Comparison of ENCODE assay signal across 15 cellular contexts in genomic region chr5:153797484-153797883, GRCh38.
DNase-seq lines count a peak whose midpoint lies in the region; ATAC-seq and TF ChIP-seq lines count a peak whose summit lies in the region.
"Had no signal": no experiment of that assay in that cellular context is flagged by ENCODE, and none has a peak within 500 bp of the region (broad histone marks: within the 10 kb centered on the region; RNA-seq: fewer than 3 reads in every experiment).

No MANE protein-coding gene starts in this region.

- in situ Hi-C loops in GM13976 (cut with MboI; ENCODE audit: low sequenced_read_pairs, unreplicated experiment), result no loop called here

- H3K9me3 Mint-ChIP-seq in activated CD8-positive, alpha-beta T cell treated with anti-CD3 and anti-CD28 coated beads, Interleukin-2, amount 10 ng/mL, durations not matched to agents 7 days and 5 days (ENCODE audit: insufficient read depth), result no peaks in the 10 kb centered on the region
- H3K9me3 Mint-ChIP-seq: stimulated activated naive CD8-positive, alpha-beta T cell treated with anti-CD3 and anti-CD28 coated beads, Interleukin-15, amount 100 ng/mL, for 72 hours had no signal

- CTCF ChIA-PET in activated CD8-positive, alpha-beta T cell treated with anti-CD3 and anti-CD28 coated beads, Interleukin-2, amount 10 ng/mL, durations not matched to agents 7 days and 5 days (lab: Charles Lee), result no interaction called here

- no peaks in the 10 kb centered on the region for H3K4me1 Mint-ChIP-seq in activated CD8-positive, alpha-beta T cell treated with anti-CD3 and anti-CD28 coated beads, Interleukin-2, amount 10 ng/mL, durations not matched to agents 7 days and 5 days (ENCODE audit: low read depth)
- H3K4me1 Mint-ChIP-seq: stimulated activated naive CD8-positive, alpha-beta T cell treated with anti-CD3 and anti-CD28 coated beads, Interleukin-15, amount 100 ng/mL, for 72 hours had no signal

- H3K4me3 Mint-ChIP-seq in activated CD8-positive, alpha-beta T cell treated with anti-CD3 and anti-CD28 coated beads, Interleukin-2, amount 10 ng/mL, durations not matched to agents 7 days and 5 days, result no peak overlapping the region
- H3K4me3 Mint-ChIP-seq: activated naive CD8-positive, alpha-beta T cell; stimulated activated naive CD8-positive, alpha-beta T cell treated with anti-CD3 and anti-CD28 coated beads, Interleukin-15, amount 100 ng/mL, for 72 hours had no signal

- no peaks in the 10 kb centered on the region for H3K36me3 Mint-ChIP-seq in activated CD8-positive, alpha-beta T cell treated with anti-CD3 and anti-CD28 coated beads, Interleukin-2, amount 10 ng/mL, durations not matched to agents 7 days and 5 days (ENCODE audit: low read depth)
- H3K36me3 Mint-ChIP-seq: activated naive CD8-positive, alpha-beta T cell had no signal

- ATAC-seq in HG02623 (IDR thresholded peaks at IDR 0.05; ENCODE audit: unreplicated experiment) (peak; percentile 92), HG03460 (IDR thresholded peaks at IDR 0.05; ENCODE audit: unreplicated experiment) (peak; percentile 77), GM21786 (IDR thresholded peaks at IDR 0.05; ENCODE audit: unreplicated experiment) (no peak)
- ATAC-seq in activated CD8-positive, alpha-beta T cell treated with anti-CD3 and anti-CD28 coated beads, Interleukin-2, amount 10 ng/mL, durations not matched to agents 7 days and 5 days, result no peak
- ATAC-seq: stimulated activated naive CD8-positive, alpha-beta T cell treated with anti-CD3 and anti-CD28 coated beads, Interleukin-15, amount 100 ng/mL, for 72 hours had no signal

- DNase-seq in GM13976 (ENCODE audit: low spot score), result peak; percentile 24
- DNase-seq in GM19240 (ENCODE audit: insufficient read length, low spot score), result peak; percentile 2
- no peak for DNase-seq in HUDEP-2 (lab: John Stamatoyannopoulos, UW; ENCODE audit: unreplicated experiment in 76 of 76)
- no peak for DNase-seq in effector CD8-positive, alpha-beta T cell (lab: John Stamatoyannopoulos, UW)
- no peak for DNase-seq in activated CD8-positive, alpha-beta T cell treated with anti-CD3 and anti-CD28 coated beads, Interleukin-2, amount 10 ng/mL, durations not matched to agents 7 days and 5 days
- DNase-seq: Caco-2; HCEC 1CT; NCI-H187; NCI-H69; posterior cingulate gyrus; stimulated activated naive CD8-positive, alpha-beta T cell treated with anti-CD3 and anti-CD28 coated beads, Interleukin-15, amount 100 ng/mL, for 72 hours had no signal

- no peak overlapping the region for H3K27ac Mint-ChIP-seq in activated CD8-positive, alpha-beta T cell treated with anti-CD3 and anti-CD28 coated beads, Interleukin-2, amount 10 ng/mL, durations not matched to agents 7 days and 5 days
- H3K27ac Mint-ChIP-seq: activated naive CD8-positive, alpha-beta T cell had no signal

- no peaks in the 10 kb centered on the region for H3K27me3 Mint-ChIP-seq in activated CD8-positive, alpha-beta T cell treated with anti-CD3 and anti-CD28 coated beads, Interleukin-2, amount 10 ng/mL, durations not matched to agents 7 days and 5 days (ENCODE audit: low read depth)
- H3K27me3 Mint-ChIP-seq: activated naive CD8-positive, alpha-beta T cell; stimulated activated naive CD8-positive, alpha-beta T cell treated with anti-CD3 and anti-CD28 coated beads, Interleukin-15, amount 100 ng/mL, for 72 hours had no signal

- no peak for TF ChIP-seq CTCF in GM13976 (IDR thresholded peaks at IDR 0.05; ENCODE audit: borderline replicate concordance, control extremely low read depth, extremely low read depth, insufficient read depth, missing control alignments)

- POLR2A ChIA-PET in activated CD8-positive, alpha-beta T cell treated with anti-CD3 and anti-CD28 coated beads, Interleukin-2, amount 10 ng/mL, durations not matched to agents 7 days and 5 days (lab: Charles Lee), result no interaction called here

Comparison
In these comparisons a context has a peak if more than half of its experiments do, and no peak if none do; other contexts are left out.
1. DNase-seq: peak in GM13976 (single experiment) and GM19240 (single experiment); none in HUDEP-2 (0 of 76), effector CD8-positive, alpha-beta T cell (single experiment) and activated CD8-positive, alpha-beta T cell treated with anti-CD3 and anti-CD28 coated beads, Interleukin-2, amount 10 ng/mL, durations not matched to agents 7 days and 5 days (single experiment).
2. ATAC-seq: peak in HG02623 (single experiment) and HG03460 (single experiment); none in GM21786 (single experiment) and activated CD8-positive, alpha-beta T cell treated with anti-CD3 and anti-CD28 coated beads, Interleukin-2, amount 10 ng/mL, durations not matched to agents 7 days and 5 days (single experiment).